ENCODE assay signal across 12 cellular contexts in the genomic region with DNA sequence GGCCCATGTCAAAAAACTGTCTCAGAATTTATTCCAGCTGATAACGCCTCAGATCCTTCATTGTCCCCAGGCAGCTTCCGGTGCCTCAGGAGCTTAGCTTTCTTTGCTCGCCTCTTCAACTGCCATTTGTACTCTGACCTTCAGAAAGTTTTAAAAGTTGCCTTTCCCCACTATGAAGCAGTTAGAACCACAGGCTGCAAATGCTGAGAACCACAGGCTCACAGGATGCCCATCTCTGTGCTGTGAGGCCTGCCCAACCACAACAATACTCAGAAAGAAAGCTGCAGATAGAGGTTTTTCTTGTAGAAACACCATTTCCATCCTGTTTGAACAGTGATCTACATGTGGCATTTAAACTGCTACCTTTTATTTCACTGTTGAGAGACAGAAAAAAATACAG.
DNase-seq lines count a peak whose midpoint lies in the region; ATAC-seq and TF ChIP-seq lines count a peak whose summit lies in the region.
"Had no signal": no experiment of that assay in that cellular context is flagged by ENCODE, and none has a peak within 500 bp of the region (broad histone marks: within the 10 kb centered on the region; RNA-seq: fewer than 3 reads in every experiment).

No MANE protein-coding gene starts in this region.

- H3K9me3 Mint-ChIP-seq in activated naive CD8-positive, alpha-beta T cell (ENCODE audit: low read depth): no peaks in the 10 kb centered on the region
- no peaks in the 10 kb centered on the region for H3K9me3 Mint-ChIP-seq in stimulated activated effector memory CD8-positive, alpha-beta T cell treated with anti-CD3 and anti-CD28 coated beads, Interleukin-12 subunit alpha, Interleukin-12 subunit beta, amount 100 ng/mL, for 72 hours
- no peaks in the 10 kb centered on the region for H3K9me3 Mint-ChIP-seq in nephron progenitor cell

- peaks cover 42% of the 10 kb centered on the region for H3K36me3 Mint-ChIP-seq in activated naive CD8-positive, alpha-beta T cell
- peaks cover 99% of the 10 kb centered on the region for H3K36me3 Mint-ChIP-seq in stimulated activated effector memory CD8-positive, alpha-beta T cell treated with anti-CD3 and anti-CD28 coated beads, Interleukin-12 subunit alpha, Interleukin-12 subunit beta, amount 100 ng/mL, for 72 hours
- no peaks in the 10 kb centered on the region for H3K36me3 Mint-ChIP-seq in nephron progenitor cell (ENCODE audit: low read depth)

- no peak for TF ChIP-seq CTCF in nephron progenitor cell (IDR thresholded peaks at IDR 0.05)

- peak overlapping the region; percentile 99 for H3K27ac Mint-ChIP-seq in activated naive CD8-positive, alpha-beta T cell
- H3K27ac Mint-ChIP-seq in stimulated activated effector memory CD8-positive, alpha-beta T cell treated with anti-CD3 and anti-CD28 coated beads, Interleukin-12 subunit alpha, Interleukin-12 subunit beta, amount 100 ng/mL, for 72 hours: peak overlapping the region; percentile 90
- H3K27ac Mint-ChIP-seq in nephron progenitor cell: no peak overlapping the region
- H3K27ac Mint-ChIP-seq: progenitor cell of endocrine pancreas had no signal

- ATAC-seq in HG03432 (IDR thresholded peaks at IDR 0.05; ENCODE audit: unreplicated experiment): peak; percentile 61
- ATAC-seq in stimulated activated effector memory CD8-positive, alpha-beta T cell treated with anti-CD3 and anti-CD28 coated beads, Interleukin-12 subunit alpha, Interleukin-12 subunit beta, amount 100 ng/mL, for 72 hours: peak; percentile 97

- DNase-seq in activated CD4-positive, alpha-beta T cell treated with anti-CD3 and anti-CD28 coated beads for 48 hours: peak; percentile 68
- DNase-seq in stimulated activated effector memory CD8-positive, alpha-beta T cell treated with anti-CD3 and anti-CD28 coated beads, Interleukin-12 subunit alpha, Interleukin-12 subunit beta, amount 100 ng/mL, for 72 hours (ENCODE audit: low spot score in 2 of 2): peak in 1 of 2 donors; percentile 81
- DNase-seq in NCI-H748 (lab: John Stamatoyannopoulos, UW; ENCODE audit: unreplicated experiment): no peak
- DNase-seq in nephron progenitor cell: no peak
- no peak for DNase-seq in SW 1271 (lab: John Stamatoyannopoulos, UW)
- DNase-seq: cerebellar nuclear complex, esophagus squamous epithelium, HCEC 1CT, NCI-H187 had no signal

- peaks cover 100% of the 10 kb centered on the region for H3K4me1 Mint-ChIP-seq in activated naive CD8-positive, alpha-beta T cell (ENCODE audit: low read depth)
- H3K4me1 Mint-ChIP-seq in stimulated activated effector memory CD8-positive, alpha-beta T cell treated with anti-CD3 and anti-CD28 coated beads, Interleukin-12 subunit alpha, Interleukin-12 subunit beta, amount 100 ng/mL, for 72 hours: peaks cover 96% of the 10 kb centered on the region
- no peaks in the 10 kb centered on the region for H3K4me1 Mint-ChIP-seq in nephron progenitor cell

- H3K27me3 Mint-ChIP-seq in activated naive CD8-positive, alpha-beta T cell: no peaks in the 10 kb centered on the region
- peaks cover 24% of the 10 kb centered on the region for H3K27me3 Mint-ChIP-seq in nephron progenitor cell (ENCODE audit: low read depth, poor library complexity)
- H3K27me3 Mint-ChIP-seq: progenitor cell of endocrine pancreas had no signal

- H3K4me3 Mint-ChIP-seq in activated naive CD8-positive, alpha-beta T cell: peak overlapping the region; percentile 76
- H3K4me3 Mint-ChIP-seq in stimulated activated effector memory CD8-positive, alpha-beta T cell treated with anti-CD3 and anti-CD28 coated beads, Interleukin-12 subunit alpha, Interleukin-12 subunit beta, amount 100 ng/mL, for 72 hours: peak overlapping the region; percentile 77
- no peak overlapping the region for H3K4me3 Mint-ChIP-seq in nephron progenitor cell
